7 cellular contexts compared by ENCODE assay signal in the genomic region with DNA sequence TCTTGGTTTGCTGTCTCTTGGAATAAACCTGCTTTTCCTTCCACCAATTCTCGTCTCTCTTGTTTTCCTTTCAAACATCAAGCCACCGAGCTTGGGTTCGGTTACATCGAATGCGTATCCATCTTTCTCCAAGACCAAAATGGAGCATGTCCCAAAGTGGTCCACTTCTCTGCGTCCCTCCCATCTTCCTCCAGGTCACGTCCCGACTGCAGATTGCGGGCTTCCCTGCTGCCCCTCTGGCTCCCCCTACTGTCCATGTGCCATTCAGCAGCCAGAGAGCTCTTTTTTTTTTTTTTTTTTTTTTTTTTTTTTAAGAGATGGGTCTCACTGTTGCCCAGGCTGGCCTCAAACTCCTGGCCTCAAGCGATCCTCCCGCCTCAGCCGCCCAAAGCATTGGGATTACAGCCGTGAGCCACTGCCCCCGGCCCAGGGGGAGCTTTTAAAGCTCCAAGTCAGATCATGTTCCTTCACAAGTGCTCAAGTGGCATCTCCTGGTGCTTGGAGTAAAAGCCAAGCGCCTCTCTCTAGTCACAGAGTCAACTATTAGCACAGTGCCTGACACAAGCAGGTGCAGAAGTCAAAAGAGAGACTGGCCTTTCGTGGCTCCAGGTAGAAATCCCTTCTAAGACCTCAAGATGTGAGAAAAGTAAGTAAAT. TPM values are rescaled to one million over a fixed set of nuclear protein-coding genes. Genes with fewer than 3 reads are reported as not detected.
DNase-seq lines count a peak whose midpoint lies in the region; ATAC-seq, FAIRE-seq and TF ChIP-seq lines count a peak whose summit lies in the region.

No MANE protein-coding gene starts in this region.

- dilution Hi-C loops in keratinocyte (cut with MboI; ENCODE audit: extremely low pct_ligation_motif_present, low sequenced_read_pairs) = no loop called here

- no peaks in the 10 kb centered on the region for H3K27me3 ChIP-seq in body of pancreas
- H3K27me3 ChIP-seq in keratinocyte (ENCODE audit: control insufficient read depth, extremely low read depth, insufficient read depth, low read length) = no peaks in the 10 kb centered on the region

- H4K20me1 ChIP-seq in keratinocyte (ENCODE audit: control insufficient read depth, extremely low read depth, insufficient read depth, low read length) = no peaks in the 10 kb centered on the region

- intact Hi-C loops in body of pancreas (cut with DNase I) = no loop called here

- H3K79me2 ChIP-seq in keratinocyte (ENCODE audit: control insufficient read depth, insufficient read depth, low read length) = no peaks in the 10 kb centered on the region

- H3K36me3 ChIP-seq in body of pancreas (replicated peaks in 1 of 2; ENCODE audit: insufficient read depth in 1 of 2, low read depth in 2 of 2) (no peaks in the 10 kb centered on the region), keratinocyte (ENCODE audit: control insufficient read depth in 2 of 2, extremely low read depth in 1 of 2, insufficient read depth in 2 of 2, low read length in 2 of 2) (no peaks in the 10 kb centered on the region)

- H3K4me2 ChIP-seq in keratinocyte (ENCODE audit: control insufficient read depth, extremely low read depth, insufficient read depth, low read depth, low read length) = no peak overlapping the region

- FAIRE-seq in keratinocyte (lab: Jason Lieb, UNC) = peak; percentile 74

- no peak overlapping the region for H3K9ac ChIP-seq in keratinocyte (ENCODE audit: control insufficient read depth, extremely low read depth, insufficient read depth, low read length)

- H2AFZ ChIP-seq in keratinocyte (ENCODE audit: control insufficient read depth, low read length) = no peak overlapping the region

- H3K4me3 ChIP-seq in body of pancreas (no peak overlapping the region), keratinocyte (ENCODE audit: control insufficient read depth in 2 of 3, extremely low read depth in 1 of 3, insufficient read depth in 2 of 3, low read depth in 1 of 3, low read length in 3 of 3) (no peak overlapping the region)

- H3K9me1 ChIP-seq in keratinocyte (ENCODE audit: control insufficient read depth, extremely low read depth, insufficient read depth, low read length) = no peaks in the 10 kb centered on the region

- no peak for TF ChIP-seq POLR2A in body of pancreas (IDR thresholded peaks at IDR 0.05)

- ATAC-seq in body of pancreas = peak; percentile 63
- ATAC-seq in GM21737 (IDR thresholded peaks at IDR 0.05; ENCODE audit: unreplicated experiment) = no peak

- H3K9me3 ChIP-seq in body of pancreas = no peaks in the 10 kb centered on the region
- no peaks in the 10 kb centered on the region for H3K9me3 ChIP-seq in keratinocyte (ENCODE audit: control insufficient read depth, low read depth, low read length)

- TF ChIP-seq CTCF in GM10248 (IDR thresholded peaks at IDR 0.05; ENCODE audit: control extremely low read depth, extremely low read depth, low read depth, missing control alignments) (peak; percentile 76), body of pancreas (IDR thresholded peaks at IDR 0.05) (peak; percentile 28 to 72 (median 55)), keratinocyte (optimal IDR thresholded peaks at IDR 0.05 in 1 of 3, IDR thresholded peaks at IDR 0.05 in 1 of 3, conservative IDR thresholded peaks at IDR 0.05 in 1 of 3; ENCODE audit: extremely low read depth in 1 of 3, insufficient read depth in 2 of 3, low read length in 3 of 3) (peak; percentile 84 to 93 (median 87))

- DNase-seq in GM10248 (ENCODE audit: extremely low spot score) = peak; percentile 86
- DNase-seq in MV-4-11 (lab: John Stamatoyannopoulos, UW) = peak; percentile 51
- DNase-seq in UCSD-AML1 (lab: John Stamatoyannopoulos, UW; ENCODE audit: unreplicated experiment) = peak; percentile 65
- peak; percentile 71 to 79 (median 74) for DNase-seq in body of pancreas
- no peak for DNase-seq in keratinocyte (ENCODE audit: low read depth, low spot score)
- peak; percentile 71 for DNase-seq in stimulated activated CD4-positive, alpha-beta T cell treated with anti-CD3 and anti-CD28 coated beads, Interleukin-4, amount 100 ng/mL, for 24 hours

- H3K4me1 ChIP-seq in body of pancreas (no peaks in the 10 kb centered on the region), keratinocyte (ENCODE audit: control insufficient read depth, extremely low read depth, insufficient read depth, low read length) (peaks cover 5% of the 10 kb centered on the region)

- H3K27ac ChIP-seq in body of pancreas (no peak overlapping the region), keratinocyte (ENCODE audit: control insufficient read depth, insufficient read depth, low read length) (no peak overlapping the region)

- POLR2A ChIA-PET in GM10248 (lab: Yijun Ruan, JAX) = interaction anchor here (0.6 kb wide), 3 partner anchors 21 to 649 kb away, joined by 4 to 7 read pairs (median 5); no protein-coding TSS in a partner anchor

- CTCF ChIA-PET in GM10248 (lab: Yijun Ruan, JAX) = interaction anchor here (0.6 to 5.6 kb wide), 32 partner anchors 8 to 864 kb away, joined by 3 to 41 read pairs (median 4); a partner anchor contains a TSS

- WGBS in body of pancreas, 2 donors = 14 to 17% methylated on average over 16 of the region's 16 CpGs

RNA-seq across cellular contexts. Expression of a gene that starts 10.0 kb away (rescaled TPM):
- 1 to 10 TPM; 3.4 to 9.6 TPM for total RNA-seq in body of pancreas
- polyA plus RNA-seq in keratinocyte = 0.32 to 0.67 TPM (median 0.43 TPM) in 3 replicates
- not detected for polyA plus RNA-seq in keratinocyte (2011; ENCODE audit: low read depth)
- polyA plus RNA-seq in keratinocyte (2011; cell fraction: cytosol; rRNA removed) = 0.07 and 0.12 TPM in 2 replicates
- 1.2 TPM in 2 replicates for polyA plus RNA-seq in keratinocyte (2011; cell fraction: nucleus; rRNA removed)
- polyA plus RNA-seq in keratinocyte (2012; ENCODE audit: low replicate concordance) = 0.32 and 0.85 TPM in 2 replicates
- polyA minus RNA-seq in keratinocyte = 0.42 to 0.76 TPM (median 0.49 TPM) in 3 replicates
- polyA minus RNA-seq in keratinocyte (2011; cell fraction: cytosol; rRNA and poly(A)+ RNA removed) = 0.38 TPM
- polyA minus RNA-seq in keratinocyte (2011; cell fraction: nucleus; rRNA and poly(A)+ RNA removed) = 1.3 and 1.7 TPM in 2 replicates

RNA-seq across cellular contexts. Expression of a gene that starts 13.0 kb away (rescaled TPM):
- total RNA-seq in body of pancreas = not detected
- polyA plus RNA-seq in keratinocyte = not detected in 3 replicates
- polyA plus RNA-seq in keratinocyte (2011; ENCODE audit: low read depth) = not detected
- polyA plus RNA-seq in keratinocyte (2011; cell fraction: cytosol; rRNA removed) = not detected in 2 replicates
- not detected in 2 replicates for polyA plus RNA-seq in keratinocyte (2011; cell fraction: nucleus; rRNA removed)
- polyA plus RNA-seq in keratinocyte (2012; ENCODE audit: low replicate concordance) = not detected in 2 replicates
- not detected in 3 replicates for polyA minus RNA-seq in keratinocyte
- polyA minus RNA-seq in keratinocyte (2011; cell fraction: cytosol; rRNA and poly(A)+ RNA removed) = not detected
- polyA minus RNA-seq in keratinocyte (2011; cell fraction: nucleus; rRNA and poly(A)+ RNA removed) = not detected in 2 replicates
